In genomic region chr2:26331321-26331720, GRCh38 we compare ENCODE assay signal across 2 cellular contexts. TPM values are rescaled to one million over a fixed set of nuclear protein-coding genes. Genes with fewer than 3 reads are reported as not detected.
"Had no signal": no experiment of that assay in that cellular context is flagged by ENCODE, and none has a peak within 500 bp of the region (broad histone marks: within the 10 kb centered on the region; RNA-seq: fewer than 3 reads in every experiment).

No MANE protein-coding gene starts in this region.

RNA-seq across cellular contexts. Expression of gene ADGRF3, which starts 15.3 kb away (rescaled TPM):
- total RNA-seq: left ventricle myocardium inferior, left ventricle myocardium superior had no signal
